ENCODE assay signal across 28 cellular contexts in the genomic region with DNA sequence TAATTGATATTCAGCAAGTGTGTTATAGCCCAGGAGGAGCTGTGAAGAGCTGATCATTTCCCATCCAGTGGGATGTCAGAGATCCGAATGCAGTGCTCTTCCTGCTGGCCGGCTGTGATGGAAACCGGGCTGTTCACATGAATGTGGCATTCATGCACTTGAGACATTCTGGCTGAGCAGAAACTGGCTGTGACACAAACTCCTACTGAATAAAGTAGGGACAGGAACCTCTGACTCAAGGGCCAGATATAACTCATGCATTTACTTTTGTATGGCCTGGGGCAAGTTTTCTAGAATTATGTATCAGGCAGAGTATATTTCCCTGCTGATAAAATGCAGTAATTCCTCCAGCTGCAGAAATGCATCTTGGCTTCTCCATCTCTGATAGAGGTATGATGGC.
"Had no signal": no experiment of that assay in that cellular context is flagged by ENCODE, and none has a peak within 500 bp of the region (broad histone marks: within the 10 kb centered on the region; RNA-seq: fewer than 3 reads in every experiment).

No MANE protein-coding gene starts in this region.

- FAIRE-seq: endometrium, endothelial cell of umbilical vein had no signal

- ATAC-seq: activated CD4-positive, alpha-beta T cell treated with anti-CD3 and anti-CD28 coated beads for 36 hours; activated T-cell treated with anti-CD3 and anti-CD28 coated beads, Interleukin-2, amount 50 U/mL, for 72 hours; body of pancreas; esophagus mucosa; gastrocnemius medialis; heart left ventricle had no signal

- H3K27me3 ChIP-seq: body of pancreas, cardiac muscle cell, colonic mucosa, gastrocnemius medialis, heart left ventricle had no signal

- H3K4me3 ChIP-seq: body of pancreas, cardiac muscle cell, colonic mucosa, gastrocnemius medialis, heart left ventricle had no signal

- DNase-seq: activated CD4-positive, alpha-beta memory T cell treated with anti-CD3 and anti-CD28 coated beads, Interleukin-2, amount 10 ng/mL, durations not matched to agents 7 days and 5 days; activated CD4-positive, alpha-beta T cell treated with anti-CD3 and anti-CD28 coated beads for 36 hours; activated CD4-positive, alpha-beta T cell treated with anti-CD3 and anti-CD28 coated beads, Interleukin-2, amount 10 ng/mL, durations not matched to agents 24 days and 14 days; activated CD4-positive, CD25-positive, alpha-beta regulatory T cell; activated CD4-positive, CD25-positive, alpha-beta regulatory T cell treated with anti-CD3 and anti-CD28 coated beads, Interleukin-2, amount 50 U/mL, for 72 hours; activated CD8-positive, alpha-beta memory T cell treated with anti-CD3 and anti-CD28 coated beads, Interleukin-2, amount 50 U/mL, for 48 hours; activated gamma-delta T cell treated with Interleukin-2 at 50 U/mL for 16 hours; activated naive CD4-positive, alpha-beta T cell treated with anti-CD3 and anti-CD28 coated beads, Interleukin-2, amount 50 U/mL, for 16 hours; activated naive CD4-positive, alpha-beta T cell treated with Interleukin-2 at 50 U/mL for 16 hours; activated T-cell treated with anti-CD3 and anti-CD28 coated beads for 4 hours; activated T-cell treated with anti-CD3 and anti-CD28 coated beads, Interleukin-2, amount 50 U/mL, for 24 hours; activated T-cell treated with anti-CD3 and anti-CD28 coated beads, Interleukin-2, amount 50 U/mL, for 72 hours; amniotic stem cell; anterior cingulate cortex; body of pancreas; central memory CD4-positive, alpha-beta T cell; cerebellar nuclear complex; colonic mucosa; effector CD8-positive, alpha-beta T cell; foreskin fibroblast; gastrocnemius medialis; glutamatergic neuron; heart left ventricle; T-helper 2 cell had no signal

- H3K36me3 ChIP-seq: cardiac muscle cell, colonic mucosa, gastrocnemius medialis, heart left ventricle had no signal

- H3K27ac ChIP-seq: body of pancreas, cardiac muscle cell, colonic mucosa, gastrocnemius medialis, heart left ventricle had no signal

- H3K4me1 ChIP-seq: body of pancreas, colonic mucosa, gastrocnemius medialis, heart left ventricle had no signal

- H3K9me3 ChIP-seq: body of pancreas, colonic mucosa, gastrocnemius medialis, heart left ventricle had no signal
